12 cellular contexts compared by ENCODE assay signal in genomic region chr6:74577619-74578018, GRCh38.
A peak's percentile ranks its signal among the peaks of the same experiment; 100 is the strongest.
DNase-seq lines count a peak whose midpoint lies in the region; ATAC-seq and TF ChIP-seq lines count a peak whose summit lies in the region.
"Had no signal": no experiment of that assay in that cellular context is flagged by ENCODE, and none has a peak within 500 bp of the region (broad histone marks: within the 10 kb centered on the region; RNA-seq: fewer than 3 reads in every experiment).

No MANE protein-coding gene starts in this region.

- no peak overlapping the region for H3K4me3 ChIP-seq in AG04450 (ENCODE audit: low read depth, low read length)
- H3K4me3 ChIP-seq in Peyer's patch = no peak overlapping the region
- H3K4me3 ChIP-seq: A549, heart left ventricle had no signal

- no peak for TF ChIP-seq CTCF in AG04450 (IDR thresholded peaks at IDR 0.05; ENCODE audit: low read depth, low read length)
- TF ChIP-seq CTCF in Peyer's patch (IDR thresholded peaks at IDR 0.05) = no peak

- POLR2A ChIA-PET in AG04450 (lab: Yijun Ruan, JAX) = interaction anchor here (0.6 to 1.4 kb wide), 2 partner anchors 314 to 924 kb away, joined by 3 to 4 read pairs; partner anchors contain the start of gene SLC17A5

- H3K9me3 ChIP-seq in AG04450 (ENCODE audit: control insufficient read depth, insufficient read depth, low read length) = no peaks in the 10 kb centered on the region
- no peaks in the 10 kb centered on the region for H3K9me3 ChIP-seq in Peyer's patch
- H3K9me3 ChIP-seq: A549, heart left ventricle had no signal

- no peaks in the 10 kb centered on the region for H3K27me3 ChIP-seq in AG04450 (ENCODE audit: control insufficient read depth, insufficient read depth, low read length)
- H3K27me3 ChIP-seq in Peyer's patch = no peaks in the 10 kb centered on the region
- H3K27me3 ChIP-seq: heart left ventricle had no signal

- no peak for TF ChIP-seq POLR2A in Peyer's patch (IDR thresholded peaks at IDR 0.05)

- H3K27ac ChIP-seq in AG04450 (ENCODE audit: low read depth, low read length) = peak overlapping the region; percentile 58
- H3K27ac ChIP-seq in Peyer's patch = no peak overlapping the region
- H3K27ac ChIP-seq: heart left ventricle had no signal

- H3K4me1 ChIP-seq in Peyer's patch = no peaks in the 10 kb centered on the region
- H3K4me1 ChIP-seq: heart left ventricle had no signal

- DNase-seq in AG04450 (ENCODE audit: low read depth, low spot score) = no peak
- no peak for DNase-seq in NCI-H2107 (lab: John Stamatoyannopoulos, UW)
- DNase-seq in iPS-NIHi7 (ENCODE audit: extremely low spot score) = no peak
- DNase-seq in DMS 273 treated with DMSO at 0.1 percent for 48 hours (lab: John Stamatoyannopoulos, UW) = no peak
- no peak for DNase-seq in Peyer's patch
- DNase-seq: heart left ventricle, KG1, natural killer cell had no signal

- CTCF ChIA-PET in AG04450 (lab: Charles Lee) = no interaction called here

- ATAC-seq in GM19328 (IDR thresholded peaks at IDR 0.05; ENCODE audit: unreplicated experiment) = peak; percentile 63
- peak; percentile 87 for ATAC-seq in HG02759 (IDR thresholded peaks at IDR 0.05; ENCODE audit: unreplicated experiment)
- ATAC-seq in HG03521 (IDR thresholded peaks at IDR 0.05; ENCODE audit: unreplicated experiment) = peak; percentile 89
- ATAC-seq: A549, heart left ventricle, natural killer cell had no signal

- H3K36me3 ChIP-seq in Peyer's patch = no peaks in the 10 kb centered on the region
- H3K36me3 ChIP-seq: heart left ventricle had no signal
